In the genomic region with DNA sequence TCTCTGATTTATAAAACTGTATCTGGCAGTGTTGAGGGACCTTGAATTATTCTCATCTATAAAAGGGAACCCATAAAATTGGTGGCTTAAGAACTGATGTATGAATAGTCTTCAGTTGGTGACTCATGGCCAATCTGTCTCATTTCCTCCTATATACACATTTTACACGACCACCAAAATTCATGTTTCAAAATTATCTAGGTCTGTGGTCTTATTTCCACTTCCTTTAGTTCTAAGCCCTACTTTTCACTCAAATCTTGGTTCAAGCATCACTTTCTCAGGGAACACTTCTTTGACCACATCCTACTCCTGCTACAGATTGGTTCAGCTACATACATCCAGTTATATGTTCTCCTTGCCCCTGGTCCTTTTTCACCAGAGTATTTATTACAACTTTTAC, we compare ENCODE assay signal across 23 cellular contexts. TPM values are rescaled to one million over a fixed set of nuclear protein-coding genes. Genes with fewer than 3 reads are reported as not detected.
A peak's percentile ranks its signal among the peaks of the same experiment; 100 is the strongest.
DNase-seq lines count a peak whose midpoint lies in the region; ATAC-seq and TF ChIP-seq lines count a peak whose summit lies in the region.
"Had no signal": no experiment of that assay in that cellular context is flagged by ENCODE, and none has a peak within 500 bp of the region (broad histone marks: within the 10 kb centered on the region; RNA-seq: fewer than 3 reads in every experiment).

No MANE protein-coding gene starts in this region.

- intact Hi-C loops in activated CD8-positive, alpha-beta T cell treated with anti-CD3 and anti-CD28 coated beads for 36 hours (cut with micrococcal nuclease): loop anchor here (10.0 kb wide), 2 partner anchors 94 to 126 kb away; no protein-coding TSS in a partner anchor

- TF ChIP-seq CTCF in activated CD8-positive, alpha-beta T cell treated with anti-CD3 and anti-CD28 coated beads for 36 hours (IDR thresholded peaks at IDR 0.05): no peak
- TF ChIP-seq CTCF in osteoblast (IDR thresholded peaks at IDR 0.05; ENCODE audit: extremely low read depth, low read depth, low read length): no peak

- peak overlapping the region; percentile 4 for H2AFZ ChIP-seq in osteoblast (ENCODE audit: low read length)

- H3K27me3 ChIP-seq in osteoblast (ENCODE audit: insufficient read depth, low read length): no peaks in the 10 kb centered on the region
- H3K27me3 ChIP-seq: heart right ventricle, Peyer's patch, thyroid gland had no signal

- peaks cover 21% of the 10 kb centered on the region for H3K27me3 Mint-ChIP-seq in activated CD8-positive, alpha-beta T cell treated with anti-CD3 and anti-CD28 coated beads for 36 hours

- H3K9me3 ChIP-seq in osteoblast (ENCODE audit: low read depth, low read length): no peaks in the 10 kb centered on the region
- H3K9me3 ChIP-seq: HAP-1, Peyer's patch, prostate gland, thyroid gland had no signal

- H3K4me2 ChIP-seq in osteoblast (ENCODE audit: insufficient read depth, low read length): no peak overlapping the region

- peak; percentile 86 for ATAC-seq in activated CD8-positive, alpha-beta T cell treated with anti-CD3 and anti-CD28 coated beads for 36 hours
- ATAC-seq: heart right ventricle; naive thymus-derived CD4-positive, alpha-beta T cell had no signal

- peak overlapping the region; percentile 24 for H3K27ac Mint-ChIP-seq in activated CD8-positive, alpha-beta T cell treated with anti-CD3 and anti-CD28 coated beads for 36 hours
- H3K27ac Mint-ChIP-seq: naive thymus-derived CD4-positive, alpha-beta T cell had no signal

- H3K36me3 ChIP-seq in osteoblast (ENCODE audit: insufficient read depth, low read length): no peaks in the 10 kb centered on the region
- H3K36me3 ChIP-seq: HAP-1, heart right ventricle, Peyer's patch, prostate gland, thyroid gland had no signal

- peaks cover 14% of the 10 kb centered on the region for H3K4me1 Mint-ChIP-seq in activated CD8-positive, alpha-beta T cell treated with anti-CD3 and anti-CD28 coated beads for 36 hours (ENCODE audit: low read depth)

- CTCF ChIA-PET in activated CD8-positive, alpha-beta T cell treated with anti-CD3 and anti-CD28 coated beads for 36 hours (lab: Charles Lee): interaction anchor here (1.0 kb wide), 1 partner anchor 121 kb away, joined by 3 read pairs; no protein-coding TSS in a partner anchor

- no peaks in the 10 kb centered on the region for H3K79me2 ChIP-seq in osteoblast (ENCODE audit: insufficient read depth, low read length)

- H3K36me3 Mint-ChIP-seq in activated CD8-positive, alpha-beta T cell treated with anti-CD3 and anti-CD28 coated beads for 36 hours (ENCODE audit: low read depth): no peaks in the 10 kb centered on the region
- H3K36me3 Mint-ChIP-seq: naive thymus-derived CD4-positive, alpha-beta T cell had no signal

- no peak overlapping the region for H3K4me3 ChIP-seq in Jurkat, Clone E6-1 (ENCODE audit: low read length)
- H3K4me3 ChIP-seq in osteoblast (ENCODE audit: insufficient read depth, low read length): no peak overlapping the region
- H3K4me3 ChIP-seq: HAP-1, heart right ventricle, Peyer's patch, prostate gland, thyroid gland had no signal

- H3K27ac ChIP-seq in osteoblast (ENCODE audit: low read depth, low read length): peak overlapping the region; percentile 43
- H3K27ac ChIP-seq: 22Rv1, heart right ventricle, Peyer's patch, prostate gland had no signal

- POLR2A ChIA-PET in activated CD8-positive, alpha-beta T cell treated with anti-CD3 and anti-CD28 coated beads for 36 hours (lab: Charles Lee): interaction anchor here (0.6 kb wide), 1 partner anchor 1906 kb away, joined by 3 read pairs; no protein-coding TSS in a partner anchor

- DNase-seq in NOMO-1 treated with DMSO at 0.1 percent for 48 hours (lab: John Stamatoyannopoulos, UW; ENCODE audit: unreplicated experiment) (peak; percentile 10), NOMO-1 (lab: John Stamatoyannopoulos, UW; ENCODE audit: unreplicated experiment in 2 of 2) (no peak), osteoblast (ENCODE audit: insufficient read length, low spot score, missing footprints) (no peak), NCI-H1694 treated with DMSO at 0.1 percent for 48 hours (lab: John Stamatoyannopoulos, UW) (no peak), DMS79 treated with DMSO at 0.1 percent for 48 hours (lab: John Stamatoyannopoulos, UW) (no peak), NCI-H748 treated with DMSO at 0.1 percent for 48 hours (lab: John Stamatoyannopoulos, UW) (no peak)
- DNase-seq in Jurkat, Clone E6-1 (ENCODE audit: low read depth, low spot score): peak; percentile 72
- peak; percentile 4 for DNase-seq in activated CD8-positive, alpha-beta T cell treated with anti-CD3 and anti-CD28 coated beads for 36 hours
- DNase-seq: activated CD4-positive, alpha-beta T cell treated with anti-CD3 and anti-CD28 coated beads, Interleukin-2, amount 50 U/mL, for 48 hours; aorta; Calu3; effector memory CD4-positive, alpha-beta T cell; GDM1; heart right ventricle; naive thymus-derived CD4-positive, alpha-beta T cell; NCI-H1436; NCI-H82; Peyer's patch; stimulated activated CD4-positive, alpha-beta T cell treated with anti-CD3 and anti-CD28 coated beads, Interleukin-12 subunit alpha, Interleukin-12 subunit beta, amount 100 ng/mL, for 4 hours; thyroid gland had no signal

- peaks cover 24% of the 10 kb centered on the region for H3K4me1 ChIP-seq in osteoblast (ENCODE audit: insufficient read depth, low read length)
- H3K4me1 ChIP-seq: heart right ventricle, Peyer's patch, prostate gland had no signal

- no peaks in the 10 kb centered on the region for H3K9me3 Mint-ChIP-seq in activated CD8-positive, alpha-beta T cell treated with anti-CD3 and anti-CD28 coated beads for 36 hours

- no peak overlapping the region for H3K4me3 Mint-ChIP-seq in activated CD8-positive, alpha-beta T cell treated with anti-CD3 and anti-CD28 coated beads for 36 hours
- H3K4me3 Mint-ChIP-seq: naive thymus-derived CD4-positive, alpha-beta T cell had no signal

- no peaks in the 10 kb centered on the region for H4K20me1 ChIP-seq in osteoblast (ENCODE audit: insufficient read depth, low read length)

RNA-seq across cellular contexts. Expression of gene ENPP1, which starts 18.6 kb away (rescaled TPM):
- 0.47 TPM for polyA plus RNA-seq in Jurkat, Clone E6-1 (2012; ENCODE audit: insufficient read depth, insufficient read length)
- under 1 TPM; 0.20 to 0.27 TPM for total RNA-seq in activated CD8-positive, alpha-beta T cell treated with anti-CD3 and anti-CD28 coated beads for 36 hours
- total RNA-seq in osteoblast: 16.3 and 20.3 TPM in 2 replicates
- polyA plus RNA-seq: naive thymus-derived CD4-positive, alpha-beta T cell had no signal

Comparison
In these comparisons a context has a peak if more than half of its experiments do, and no peak if none do; other contexts are left out.
1. DNase-seq: peak in NOMO-1 treated with DMSO at 0.1 percent for 48 hours (single experiment), Jurkat, Clone E6-1 (single experiment) and activated CD8-positive, alpha-beta T cell treated with anti-CD3 and anti-CD28 coated beads for 36 hours (single experiment); none in NOMO-1 (0 of 2), osteoblast (single experiment), NCI-H1694 treated with DMSO at 0.1 percent for 48 hours (single experiment), DMS79 treated with DMSO at 0.1 percent for 48 hours (single experiment) and NCI-H748 treated with DMSO at 0.1 percent for 48 hours (single experiment).
2. RNA of gene ENPP1, which starts 18.6 kb away (total RNA-seq): 16.3 to 20.3 TPM in osteoblast; 0.20 to 0.27 TPM in activated CD8-positive, alpha-beta T cell treated with anti-CD3 and anti-CD28 coated beads for 36 hours; every median in the first group is over 10 times any median in the second.